ENCODE assay signal across 9 cellular contexts in the genomic region with DNA sequence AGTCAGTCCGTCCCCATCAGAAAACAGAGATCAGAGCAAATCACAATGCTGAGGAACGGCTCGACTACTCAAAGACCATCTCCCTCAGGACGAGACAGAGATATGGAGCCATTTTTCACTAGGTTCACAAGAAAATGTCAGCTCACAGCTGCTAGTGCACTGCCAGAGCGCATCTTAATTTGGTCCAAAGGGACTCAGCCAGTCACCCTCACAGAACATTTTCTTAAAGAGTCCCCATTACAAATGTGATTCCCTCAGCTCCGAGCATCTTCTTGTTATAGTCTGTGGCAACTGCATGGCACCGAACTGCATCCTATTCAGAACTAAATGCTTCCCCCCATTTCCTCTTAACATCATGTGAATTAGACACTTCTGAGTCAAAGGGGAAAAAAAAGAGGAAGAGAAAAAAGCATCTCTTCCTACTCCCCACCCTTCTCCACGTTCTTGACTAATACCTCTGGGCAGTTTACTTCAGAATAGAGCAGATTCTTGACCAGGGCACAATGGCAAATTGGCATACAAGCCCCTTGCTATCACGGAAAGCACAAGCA.
DNase-seq lines count a peak whose midpoint lies in the region; ATAC-seq and TF ChIP-seq lines count a peak whose summit lies in the region.
"Had no signal": no experiment of that assay in that cellular context is flagged by ENCODE, and none has a peak within 500 bp of the region (broad histone marks: within the 10 kb centered on the region; RNA-seq: fewer than 3 reads in every experiment).

No MANE protein-coding gene starts in this region.

- no peak overlapping the region for H3K27ac ChIP-seq in HUES48 (ENCODE audit: low read depth, low read length)
- H3K27ac ChIP-seq in ectodermal cell (ENCODE audit: insufficient read depth, low read depth, low read length, poor library complexity, severe bottlenecking) = no peak overlapping the region

- peak; percentile 95 for ATAC-seq in GM21528 (IDR thresholded peaks at IDR 0.05; ENCODE audit: low FRiP score, unreplicated experiment)
- ATAC-seq: HCT116 had no signal

- no peak overlapping the region for H3K9ac ChIP-seq in HUES48 (ENCODE audit: low read depth, low read length)

- H3K36me3 ChIP-seq in HUES48 (ENCODE audit: control insufficient read depth, insufficient read depth, low read length) (no peaks in the 10 kb centered on the region), ectodermal cell (ENCODE audit: control insufficient read depth, insufficient read depth, low read length) (no peaks in the 10 kb centered on the region)

- H3K9me3 ChIP-seq in HUES48 (ENCODE audit: control insufficient read depth, insufficient read depth, low read length) = no peaks in the 10 kb centered on the region
- no peaks in the 10 kb centered on the region for H3K9me3 ChIP-seq in ectodermal cell (ENCODE audit: control insufficient read depth, low read length)

- H3K27me3 ChIP-seq in HUES48 (ENCODE audit: control insufficient read depth, insufficient read depth, low read length) = no peaks in the 10 kb centered on the region
- peaks cover 6% of the 10 kb centered on the region for H3K27me3 ChIP-seq in ectodermal cell (ENCODE audit: control insufficient read depth, insufficient read depth, low read length, poor library complexity, severe bottlenecking)

- DNase-seq in ELR (ENCODE audit: low read depth) (peak; percentile 13), pons (ENCODE audit: low spot score) (peak; percentile 83), erythroblast (lab: John Stamatoyannopoulos, UW) (no peak), SHP77 (lab: John Stamatoyannopoulos, UW) (no peak), D341Med (ENCODE audit: low spot score) (no peak)

- 5 to 8% methylated on average over 9 of the region's 9 CpGs for WGBS in ectodermal cell, 2 experiments

- TF ChIP-seq POLR2A in erythroblast (IDR thresholded peaks at IDR 0.05; ENCODE audit: low read length) = no peak

- H3K4me1 ChIP-seq in HUES48 (ENCODE audit: control insufficient read depth, insufficient read depth, low read length) (peaks cover 35% of the 10 kb centered on the region), ectodermal cell (ENCODE audit: control insufficient read depth, insufficient read depth, low read length) (no peaks in the 10 kb centered on the region)

- H3K4me3 ChIP-seq in HUES48 (ENCODE audit: low read depth, low read length) = peak overlapping the region; percentile 82
- H3K4me3 ChIP-seq in ectodermal cell (ENCODE audit: insufficient read depth, low read depth, low read length) = peak overlapping the region; percentile 27

Comparison
In these comparisons a context has a peak if more than half of its experiments do, and no peak if none do; other contexts are left out.
1. DNase-seq: peak in ELR (single experiment) and pons (single experiment); none in erythroblast (0 of 2), SHP77 (0 of 2) and D341Med (single experiment).